Comparison of ENCODE assay signal across 1 cellular context in genomic region chr22:42437488-42438292, GRCh38.
TF ChIP-seq lines count a peak whose summit lies in the region.

No MANE protein-coding gene starts in this region.

TF ChIP-seq in H1, 55 proteins besides CTCF, POLR2A, EP300 and RAD21 (continued from another document):
- TF ChIP-seq CEBPB (IDR thresholded peaks at IDR 0.05; ENCODE audit: low read depth, low read length): no peak
- TF ChIP-seq RBBP5 (IDR thresholded peaks at IDR 0.05; ENCODE audit: borderline replicate concordance, low read depth, low read length): 0 out of 2 replicates have a peak, but pooled peaks have one; percentile 87
- TF ChIP-seq, protein P1, sequence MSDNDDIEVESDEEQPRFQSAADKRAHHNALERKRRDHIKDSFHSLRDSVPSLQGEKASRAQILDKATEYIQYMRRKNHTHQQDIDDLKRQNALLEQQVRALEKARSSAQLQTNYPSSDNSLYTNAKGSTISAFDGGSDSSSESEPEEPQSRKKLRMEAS (IDR thresholded peaks at IDR 0.05): peak; percentile 25; the same call in 1 of the 2 replicates
- TF ChIP-seq, protein P2, sequence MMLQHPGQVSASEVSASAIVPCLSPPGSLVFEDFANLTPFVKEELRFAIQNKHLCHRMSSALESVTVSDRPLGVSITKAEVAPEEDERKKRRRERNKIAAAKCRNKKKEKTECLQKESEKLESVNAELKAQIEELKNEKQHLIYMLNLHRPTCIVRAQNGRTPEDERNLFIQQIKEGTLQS (IDR thresholded peaks at IDR 0.05; ENCODE audit: insufficient read depth, low read depth, low read length): no peak
- peak; percentile 81 for TF ChIP-seq KDM4A (IDR thresholded peaks at IDR 0.05; ENCODE audit: low read depth, low read length, severe bottlenecking)
- TF ChIP-seq E2F6 (IDR thresholded peaks at IDR 0.05): 0 out of 2 replicates have a peak, but pooled peaks have one; percentile 26
- TF ChIP-seq GABPA (IDR thresholded peaks at IDR 0.05; ENCODE audit: borderline replicate concordance, insufficient read depth, low read length): no peak; the same call in 1 of the 2 replicates
- no peak for TF ChIP-seq TAF7 (optimal IDR thresholded peaks at IDR 0.05; ENCODE audit: borderline replicate concordance, low read depth, low read length)
- TF ChIP-seq GTF2F1 (IDR thresholded peaks at IDR 0.05; ENCODE audit: borderline replicate concordance, low read depth, low read length): no peak
- TF ChIP-seq SUZ12 (IDR thresholded peaks at IDR 0.05; ENCODE audit: low read length): no peak
- no peak for TF ChIP-seq ZNF274 (IDR thresholded peaks at IDR 0.05; ENCODE audit: borderline replicate concordance, extremely low read depth, low read length)
TF ChIP-seq in H1: peak in this region for 12.
